23 cellular contexts compared by ENCODE assay signal in the genomic region with DNA sequence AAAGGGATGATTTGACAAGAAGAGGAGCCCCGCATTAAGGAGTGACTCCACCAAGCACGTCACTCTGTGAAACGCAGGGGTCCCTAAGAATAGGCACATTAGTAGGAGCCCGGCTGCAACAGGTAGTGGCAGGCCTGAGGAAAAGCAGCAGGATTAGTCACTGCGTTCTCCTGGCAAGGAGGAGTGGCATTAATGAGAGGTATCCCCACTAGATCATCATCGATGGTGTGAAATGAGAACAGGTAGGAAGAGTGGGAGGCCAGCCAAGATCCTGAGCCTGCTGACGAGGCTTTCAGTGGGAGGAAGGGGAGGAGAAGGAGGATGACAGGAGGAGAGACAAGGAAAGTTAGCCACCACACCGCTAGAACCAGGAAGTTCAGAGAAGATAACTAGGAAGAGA. TPM values are rescaled to one million over a fixed set of nuclear protein-coding genes. Genes with fewer than 3 reads are reported as not detected.
DNase-seq lines count a peak whose midpoint lies in the region; ATAC-seq and FAIRE-seq lines count a peak whose summit lies in the region.
"Had no signal": no experiment of that assay in that cellular context is flagged by ENCODE, and none has a peak within 500 bp of the region (broad histone marks: within the 10 kb centered on the region; RNA-seq: fewer than 3 reads in every experiment).

No MANE protein-coding gene starts in this region.

- peaks cover 7% of the 10 kb centered on the region for H3K4me1 Mint-ChIP-seq in activated T-helper 17 cell treated with anti-CD3 and anti-CD28 coated beads, Interleukin-2, amount 50 U/mL, for 72 hours
- peaks cover 23% of the 10 kb centered on the region for H3K4me1 Mint-ChIP-seq in stimulated activated effector memory CD8-positive, alpha-beta T cell treated with anti-CD3 and anti-CD28 coated beads, Interleukin-12 subunit alpha, Interleukin-12 subunit beta, amount 100 ng/mL, for 72 hours

- H3K27ac Mint-ChIP-seq in activated T-helper 17 cell treated with anti-CD3 and anti-CD28 coated beads, Interleukin-2, amount 50 U/mL, for 72 hours, result peak overlapping the region; percentile 2
- peak overlapping the region; percentile 3 for H3K27ac Mint-ChIP-seq in stimulated activated effector memory CD8-positive, alpha-beta T cell treated with anti-CD3 and anti-CD28 coated beads, Interleukin-12 subunit alpha, Interleukin-12 subunit beta, amount 100 ng/mL, for 72 hours
- H3K27ac Mint-ChIP-seq: CD14-positive monocyte, HFFc6 had no signal

- no peaks in the 10 kb centered on the region for H3K36me3 Mint-ChIP-seq in activated T-helper 17 cell treated with anti-CD3 and anti-CD28 coated beads, Interleukin-2, amount 50 U/mL, for 72 hours (ENCODE audit: low read depth)
- H3K36me3 Mint-ChIP-seq in stimulated activated effector memory CD8-positive, alpha-beta T cell treated with anti-CD3 and anti-CD28 coated beads, Interleukin-12 subunit alpha, Interleukin-12 subunit beta, amount 100 ng/mL, for 72 hours, result no peaks in the 10 kb centered on the region
- H3K36me3 Mint-ChIP-seq: CD14-positive monocyte had no signal

- no peak for FAIRE-seq in GM19239 (lab: Jason Lieb, UNC)
- FAIRE-seq: H54, RCC 7860 had no signal

- H3K9me3 Mint-ChIP-seq in activated T-helper 17 cell treated with anti-CD3 and anti-CD28 coated beads, Interleukin-2, amount 50 U/mL, for 72 hours, result no peaks in the 10 kb centered on the region
- no peaks in the 10 kb centered on the region for H3K9me3 Mint-ChIP-seq in stimulated activated effector memory CD8-positive, alpha-beta T cell treated with anti-CD3 and anti-CD28 coated beads, Interleukin-12 subunit alpha, Interleukin-12 subunit beta, amount 100 ng/mL, for 72 hours
- H3K9me3 Mint-ChIP-seq: HFFc6 had no signal

- H3K27ac ChIP-seq in epithelial cell of prostate, result no peak overlapping the region
- H3K27ac ChIP-seq: 22Rv1 had no signal

- H3K4me3 Mint-ChIP-seq in activated T-helper 17 cell treated with anti-CD3 and anti-CD28 coated beads, Interleukin-2, amount 50 U/mL, for 72 hours, result no peak overlapping the region
- no peak overlapping the region for H3K4me3 Mint-ChIP-seq in stimulated activated effector memory CD8-positive, alpha-beta T cell treated with anti-CD3 and anti-CD28 coated beads, Interleukin-12 subunit alpha, Interleukin-12 subunit beta, amount 100 ng/mL, for 72 hours
- H3K4me3 Mint-ChIP-seq: CD14-positive monocyte, HFFc6 had no signal

- DNase-seq in NCI-H1105 (lab: John Stamatoyannopoulos, UW) (peak; percentile 10), NCI-H1105 treated with DMSO at 0.1 percent for 48 hours (lab: John Stamatoyannopoulos, UW) (no peak), epithelial cell of prostate (ENCODE audit: low read depth, low spot score) (peak; percentile 89), GM19239 (ENCODE audit: insufficient read length, low spot score) (no peak), SW 1271 (lab: John Stamatoyannopoulos, UW) (no peak)
- no peak for DNase-seq in stimulated activated effector memory CD8-positive, alpha-beta T cell treated with anti-CD3 and anti-CD28 coated beads, Interleukin-12 subunit alpha, Interleukin-12 subunit beta, amount 100 ng/mL, for 72 hours (ENCODE audit: low spot score in 2 of 2)
- DNase-seq: DMS79, HFFc6, IMR-90, NCI-H1048, NCI-H146, NCI-H2081, NCI-H446 treated with DMSO at 0.1 percent for 48 hours, SHP77, SK-N-SH had no signal

- no peak for ATAC-seq in activated T-helper 17 cell treated with anti-CD3 and anti-CD28 coated beads, Interleukin-2, amount 50 U/mL, for 72 hours (replicated peaks)
- ATAC-seq in stimulated activated effector memory CD8-positive, alpha-beta T cell treated with anti-CD3 and anti-CD28 coated beads, Interleukin-12 subunit alpha, Interleukin-12 subunit beta, amount 100 ng/mL, for 72 hours, result no peak
- no peak for ATAC-seq in HG03159 (IDR thresholded peaks at IDR 0.05; ENCODE audit: unreplicated experiment)

- H3K27me3 Mint-ChIP-seq in activated T-helper 17 cell treated with anti-CD3 and anti-CD28 coated beads, Interleukin-2, amount 50 U/mL, for 72 hours, result peaks cover 5% of the 10 kb centered on the region

RNA-seq across cellular contexts. Expression of a gene that starts 38.6 kb away (rescaled TPM):
- total RNA-seq in activated T-helper 17 cell treated with anti-CD3 and anti-CD28 coated beads, Interleukin-2, amount 50 U/mL, for 72 hours, result 1 to 10 TPM in 1 of 2 donors, under 1 TPM in 1; 0.11 to 1.2 TPM
- total RNA-seq: M059J had no signal

RNA-seq across cellular contexts. Expression of a gene that starts 59.6 kb away (rescaled TPM):
- 10 to 100 TPM; 11.0 to 21.6 TPM for total RNA-seq in activated T-helper 17 cell treated with anti-CD3 and anti-CD28 coated beads, Interleukin-2, amount 50 U/mL, for 72 hours
- total RNA-seq: HT1080, IMR-90 had no signal

Comparison
In these comparisons a context has a peak if more than half of its experiments do, and no peak if none do; other contexts are left out.
1. DNase-seq: peak in NCI-H1105 (single experiment) and epithelial cell of prostate (single experiment); none in NCI-H1105 treated with DMSO at 0.1 percent for 48 hours (single experiment), stimulated activated effector memory CD8-positive, alpha-beta T cell treated with anti-CD3 and anti-CD28 coated beads, Interleukin-12 subunit alpha, Interleukin-12 subunit beta, amount 100 ng/mL, for 72 hours (0 of 2), GM19239 (single experiment) and SW 1271 (0 of 2).